ENCODE assay signal across 1 cellular context in genomic region chr18:4455113-4455811, GRCh38.
TF ChIP-seq lines count a peak whose summit lies in the region.

Gene DLGAP1 (minus strand): TSS chr18:4455307.

TF ChIP-seq in HEK293, 187 proteins besides CTCF, POLR2A, EP300 and RAD21 (continued from another document):
- peak; percentile 46 for TF ChIP-seq GLIS1 (tag by site-specific recombination; IDR thresholded peaks at IDR 0.05)
TF ChIP-seq in HEK293: peak in this region for 5.
